Comparison of ENCODE assay signal across 8 cellular contexts in the genomic region with DNA sequence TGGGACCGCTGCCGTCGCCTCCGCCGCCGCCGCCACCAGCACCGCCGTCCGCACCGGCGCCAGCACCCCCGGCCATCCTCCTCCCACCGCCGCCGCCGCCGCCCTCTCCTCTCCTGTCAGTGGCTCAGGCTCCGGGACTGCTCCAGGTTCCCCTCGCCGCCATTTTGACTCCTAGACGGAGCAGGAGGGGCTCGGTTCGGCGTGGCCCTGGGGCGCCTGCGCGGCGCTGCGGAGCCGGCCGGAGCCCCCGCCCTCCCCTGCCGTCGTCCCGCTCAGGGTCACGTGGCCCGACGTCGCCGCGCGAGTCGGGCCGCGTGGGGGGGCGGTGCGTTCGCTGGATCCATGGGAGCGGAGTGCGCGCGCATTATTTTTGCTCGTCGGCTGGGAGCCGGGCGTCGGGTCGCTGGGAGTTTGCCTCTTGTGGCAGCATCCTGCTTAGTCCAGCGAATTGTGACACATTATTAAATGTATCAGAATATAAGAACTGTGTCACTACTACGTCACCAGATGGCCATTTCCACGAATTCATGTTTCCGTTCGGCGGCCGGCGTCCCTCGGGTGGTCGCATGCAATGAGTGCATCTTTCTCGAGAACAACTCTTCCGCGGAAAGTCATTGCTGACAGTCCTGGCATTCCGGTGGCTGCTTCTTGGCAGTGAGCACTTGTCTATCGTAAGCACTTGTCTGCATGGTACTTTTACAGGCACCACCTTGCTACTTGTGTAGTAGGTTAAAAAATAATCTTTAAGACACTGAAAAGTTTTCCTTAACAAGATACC. TPM values are rescaled to one million over a fixed set of nuclear protein-coding genes. Genes with fewer than 3 reads are reported as not detected.
DNase-seq lines count a peak whose midpoint lies in the region; ATAC-seq, FAIRE-seq and TF ChIP-seq lines count a peak whose summit lies in the region.

A gene with protein sequence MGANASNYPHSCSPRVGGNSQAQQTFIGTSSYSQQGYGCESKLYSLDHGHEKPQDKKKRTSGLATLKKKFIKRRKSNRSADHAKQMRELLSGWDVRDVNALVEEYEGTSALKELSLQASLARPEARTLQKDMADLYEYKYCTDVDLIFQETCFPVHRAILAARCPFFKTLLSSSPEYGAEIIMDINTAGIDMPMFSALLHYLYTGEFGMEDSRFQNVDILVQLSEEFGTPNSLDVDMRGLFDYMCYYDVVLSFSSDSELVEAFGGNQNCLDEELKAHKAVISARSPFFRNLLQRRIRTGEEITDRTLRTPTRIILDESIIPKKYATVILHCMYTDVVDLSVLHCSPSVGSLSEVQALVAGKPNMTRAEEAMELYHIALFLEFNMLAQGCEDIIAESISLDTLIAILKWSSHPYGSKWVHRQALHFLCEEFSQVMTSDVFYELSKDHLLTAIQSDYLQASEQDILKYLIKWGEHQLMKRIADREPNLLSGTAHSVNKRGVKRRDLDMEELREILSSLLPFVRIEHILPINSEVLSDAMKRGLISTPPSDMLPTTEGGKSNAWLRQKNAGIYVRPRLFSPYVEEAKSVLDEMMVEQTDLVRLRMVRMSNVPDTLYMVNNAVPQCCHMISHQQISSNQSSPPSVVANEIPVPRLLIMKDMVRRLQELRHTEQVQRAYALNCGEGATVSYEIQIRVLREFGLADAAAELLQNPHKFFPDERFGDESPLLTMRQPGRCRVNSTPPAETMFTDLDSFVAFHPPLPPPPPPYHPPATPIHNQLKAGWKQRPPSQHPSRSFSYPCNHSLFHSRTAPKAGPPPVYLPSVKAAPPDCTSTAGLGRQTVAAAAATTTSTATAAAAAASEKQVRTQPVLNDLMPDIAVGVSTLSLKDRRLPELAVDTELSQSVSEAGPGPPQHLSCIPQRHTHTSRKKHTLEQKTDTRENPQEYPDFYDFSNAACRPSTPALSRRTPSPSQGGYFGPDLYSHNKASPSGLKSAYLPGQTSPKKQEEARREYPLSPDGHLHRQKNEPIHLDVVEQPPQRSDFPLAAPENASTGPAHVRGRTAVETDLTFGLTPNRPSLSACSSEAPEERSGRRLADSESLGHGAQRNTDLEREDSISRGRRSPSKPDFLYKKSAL (minus strand): TSS at position 184 of the 778 bp plus-strand sequence. CDS start 36,985 bp downstream, outside the sequence.

- intact Hi-C loops in T-helper 2 cell treated with Interferon-gamma antibody and Interleukin-4, amounts not matched to agents 100 ng/mL and 5 ng/mL, for 36 hours (cut with micrococcal nuclease): loop anchor here (1.0 to 10.0 kb wide), 4 partner anchors 126 to 802 kb away; a partner anchor contains a TSS

- TF ChIP-seq CTCF in right atrium auricular region (IDR thresholded peaks at IDR 0.05): peak in 1 of 2 donors; percentile 39

- no peaks in the 10 kb centered on the region for H3K36me3 ChIP-seq in right atrium auricular region

- DNase-seq in NCI-H1930 (lab: John Stamatoyannopoulos, UW) (peak; percentile 94 to 95), anterior cingulate cortex (lab: John Stamatoyannopoulos, UW) (peak; percentile 58 to 97 (median 89)), right atrium auricular region (ENCODE audit: low spot score) (peak; percentile 95), pulmonary artery endothelial cell (ENCODE audit: low read depth, low spot score) (peak; percentile 81), urothelium cell line (ENCODE audit: low spot score) (peak; percentile 94)

- ATAC-seq in GM18502 (IDR thresholded peaks at IDR 0.05; ENCODE audit: poor library complexity, unreplicated experiment): peak; percentile 80
- ATAC-seq in HG02970 (IDR thresholded peaks at IDR 0.05; ENCODE audit: low FRiP score, unreplicated experiment): peak; percentile 88

- H3K27me3 ChIP-seq in right atrium auricular region: no peaks in the 10 kb centered on the region

- no peaks in the 10 kb centered on the region for H3K9me3 ChIP-seq in right atrium auricular region

- peak within 1 kb of the TSS; percentile 71 to 96 for H3K4me3 ChIP-seq in right atrium auricular region

- peaks cover 0 to 28% of the 10 kb centered on the region in 2 donors for H3K4me1 ChIP-seq in right atrium auricular region

- no peak for FAIRE-seq in urothelium cell line (lab: Jason Lieb, UNC)

- peak within 1 kb of the TSS; percentile 94 to 99 for H3K27ac ChIP-seq in right atrium auricular region

RNA-seq across cellular contexts. Expression of the gene that starts here (rescaled TPM):
- 21.1 and 21.9 TPM in 2 replicates for total RNA-seq in T-helper 2 cell treated with Interferon-gamma antibody and Interleukin-4, amounts not matched to agents 100 ng/mL and 5 ng/mL, for 36 hours
- 10 to 100 TPM; 13.3 to 17.6 TPM for total RNA-seq in right atrium auricular region
- total RNA-seq in pulmonary artery endothelial cell: 31.1 and 32.6 TPM in 2 replicates

Comparison
In these comparisons a context has a peak if more than half of its experiments do, and no peak if none do; other contexts are left out.
1. Peak in every context shown above with its lines: DNase-seq, ATAC-seq, H3K4me3 ChIP-seq and H3K27ac ChIP-seq.